8 cellular contexts compared by ENCODE assay signal in the genomic region with DNA sequence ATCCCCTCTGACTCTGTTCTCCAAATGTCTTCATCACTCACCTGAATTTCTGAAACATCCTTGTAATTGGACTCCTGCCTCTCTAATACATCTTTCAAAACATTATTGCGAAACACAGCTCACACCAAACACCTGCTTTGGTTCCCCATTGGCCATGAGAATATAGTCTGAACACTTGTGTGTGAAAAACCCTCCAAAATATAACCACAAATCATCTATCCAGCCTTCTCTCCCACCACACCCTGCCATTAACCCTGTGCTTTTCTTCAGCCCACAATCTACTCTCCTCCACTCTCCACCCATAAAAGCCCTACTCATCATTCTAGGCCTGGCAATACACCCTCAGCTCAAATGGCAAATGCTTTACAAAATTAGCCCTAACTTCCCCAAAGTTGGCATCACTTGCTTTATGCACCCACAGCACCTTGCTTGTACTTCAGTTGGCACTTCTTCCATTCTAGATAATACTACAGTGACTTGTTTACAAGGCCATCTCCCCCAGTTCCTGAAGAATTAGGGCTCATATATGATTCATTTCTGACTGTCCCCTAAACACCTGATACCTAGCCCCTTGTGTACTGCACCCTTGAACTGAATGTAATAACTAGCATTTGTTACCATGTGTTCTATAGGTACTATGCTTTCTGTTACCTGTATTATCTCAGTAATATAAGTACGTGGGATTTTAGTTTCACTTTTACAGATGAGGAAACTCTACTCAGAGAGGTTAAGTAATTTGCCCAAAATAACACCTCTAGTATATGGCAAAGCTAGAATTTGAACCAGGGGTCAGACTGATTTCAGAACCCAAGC. TPM values are rescaled to one million over a fixed set of nuclear protein-coding genes. Genes with fewer than 3 reads are reported as not detected.
DNase-seq lines count a peak whose midpoint lies in the region; ATAC-seq, FAIRE-seq and TF ChIP-seq lines count a peak whose summit lies in the region.
"Not testable (repeated sequence)": the region's sequence is repeated elsewhere in the genome, so short reads cannot be mapped to it uniquely, and the experiment has no call there.

No MANE protein-coding gene starts in this region.

- H3K9me3 ChIP-seq in DND-41 (ENCODE audit: insufficient read depth, low read length, severe bottlenecking); PC-3 (ENCODE audit: low read length): not testable (repeated sequence)

- not testable (repeated sequence) for BruUV-seq in PC-3 (replicated peaks; lab: Mats Ljungman, UMichigan)

- CTCF ChIA-PET in PC-3 (lab: Charles Lee) = not testable (repeated sequence)
- CTCF ChIA-PET in activated naive CD4-positive, alpha-beta T cell treated with anti-CD3 and anti-CD28 coated beads, Interleukin-2, amount 10 ng/mL, durations not matched to agents 7 days and 5 days (lab: Charles Lee) = interaction anchor here (1.5 kb wide), 1 partner anchor 126 kb away, joined by 3 read pairs; no protein-coding TSS in a partner anchor

- not testable (repeated sequence) for H3K27me3 ChIP-seq in DND-41 (ENCODE audit: insufficient read depth, low read length, poor library complexity); PC-3 (ENCODE audit: low read length)

- not testable (repeated sequence) for TF ChIP-seq CTCF in DND-41 (IDR thresholded peaks at IDR 0.05; ENCODE audit: borderline replicate concordance, extremely low read depth, low read length, poor library complexity, severe bottlenecking); PC-3 (conservative IDR thresholded peaks at IDR 0.05; ENCODE audit: low read depth, low read length)

- peak overlapping the region; percentile 33 to 67 (median 42) for H3K27ac Mint-ChIP-seq in IgD-negative memory B cell
- H3K27ac Mint-ChIP-seq in activated naive CD4-positive, alpha-beta T cell treated with anti-CD3 and anti-CD28 coated beads, Interleukin-2, amount 10 ng/mL, durations not matched to agents 7 days and 5 days = peak overlapping the region; percentile 95
- peak overlapping the region; percentile 1 to 2 for H3K27ac Mint-ChIP-seq in stimulated activated naive CD8-positive, alpha-beta T cell treated with anti-CD3 and anti-CD28 coated beads, Interleukin-15, amount 100 ng/mL, for 72 hours

- intact Hi-C loops in PC-3 (cut with micrococcal nuclease) = not testable (repeated sequence)

- H3K36me3 ChIP-seq in DND-41 (ENCODE audit: insufficient read depth, low read length); PC-3 (ENCODE audit: low read depth, low read length): not testable (repeated sequence)

- H3K36me3 Mint-ChIP-seq in IgD-negative memory B cell = not testable (repeated sequence)
- H3K36me3 Mint-ChIP-seq in activated naive CD4-positive, alpha-beta T cell treated with anti-CD3 and anti-CD28 coated beads, Interleukin-2, amount 10 ng/mL, durations not matched to agents 7 days and 5 days = peaks cover 37% of the 10 kb centered on the region

- H3K4me2 ChIP-seq in DND-41 (ENCODE audit: insufficient read depth, low read length) (peak overlapping the region; percentile 46), PC-3 (ENCODE audit: low read length) (0 out of 2 replicates have a peak overlapping the region, but pooled peaks have one; percentile 37)

- DNase-seq in DND-41 = peak; percentile 50
- not testable (repeated sequence) for DNase-seq in PC-3; activated naive CD4-positive, alpha-beta T cell treated with anti-CD3 and anti-CD28 coated beads, Interleukin-2, amount 10 ng/mL, durations not matched to agents 7 days and 5 days; stimulated activated naive CD8-positive, alpha-beta T cell treated with anti-CD3 and anti-CD28 coated beads, Interleukin-15, amount 100 ng/mL, for 72 hours

- H3K4me3 ChIP-seq in DND-41 (ENCODE audit: low read depth in 1 of 2, low read length in 2 of 2) = peak overlapping the region in 1 of 2 experiments; percentile 21; a peak in 1 of 4 replicates
- H3K4me3 ChIP-seq in PC-3 (ENCODE audit: low read length) = not testable (repeated sequence)

- ATAC-seq in DND-41 (ENCODE audit: insufficient read depth, low read depth) (peak; percentile 82), GM19467 (IDR thresholded peaks at IDR 0.05; ENCODE audit: unreplicated experiment) (peak; percentile 38), HG02938 (IDR thresholded peaks at IDR 0.05; ENCODE audit: unreplicated experiment) (peak; percentile 48), PC-3 (peak; percentile 35)
- peak; percentile 95 for ATAC-seq in stimulated activated naive CD8-positive, alpha-beta T cell treated with anti-CD3 and anti-CD28 coated beads, Interleukin-15, amount 100 ng/mL, for 72 hours

- H3K9ac ChIP-seq in DND-41 (ENCODE audit: low read depth, low read length); PC-3 (ENCODE audit: low read length): not testable (repeated sequence)

- H2AFZ ChIP-seq in DND-41 (ENCODE audit: low read depth, low read length); PC-3 (ENCODE audit: low read length): not testable (repeated sequence)

- POLR2A ChIA-PET in PC-3 (lab: Charles Lee; ENCODE audit: unreplicated experiment) = interaction anchor here (0.6 kb wide), 1 partner anchor 1587 kb away, joined by 4 read pairs; no protein-coding TSS in a partner anchor

- H3K4me3 Mint-ChIP-seq in IgD-negative memory B cell = peak overlapping the region in 3 of 4 donors; percentile 24 to 43 (median 29)
- H3K4me3 Mint-ChIP-seq in activated naive CD4-positive, alpha-beta T cell treated with anti-CD3 and anti-CD28 coated beads, Interleukin-2, amount 10 ng/mL, durations not matched to agents 7 days and 5 days = peak overlapping the region; percentile 66
- peak overlapping the region; percentile 36 to 47 for H3K4me3 Mint-ChIP-seq in stimulated activated naive CD8-positive, alpha-beta T cell treated with anti-CD3 and anti-CD28 coated beads, Interleukin-15, amount 100 ng/mL, for 72 hours

- H3K9me3 Mint-ChIP-seq in IgD-negative memory B cell; activated naive CD4-positive, alpha-beta T cell treated with anti-CD3 and anti-CD28 coated beads, Interleukin-2, amount 10 ng/mL, durations not matched to agents 7 days and 5 days; stimulated activated naive CD8-positive, alpha-beta T cell treated with anti-CD3 and anti-CD28 coated beads, Interleukin-15, amount 100 ng/mL, for 72 hours: not testable (repeated sequence)

- peak; percentile 100 for FAIRE-seq in islet of Langerhans (lab: Jason Lieb, UNC)

- peaks cover 21 to 48% (median 41%) of the 10 kb centered on the region in 3 donors for H3K4me1 Mint-ChIP-seq in IgD-negative memory B cell
- peaks cover 69% of the 10 kb centered on the region for H3K4me1 Mint-ChIP-seq in activated naive CD4-positive, alpha-beta T cell treated with anti-CD3 and anti-CD28 coated beads, Interleukin-2, amount 10 ng/mL, durations not matched to agents 7 days and 5 days
- H3K4me1 Mint-ChIP-seq in stimulated activated naive CD8-positive, alpha-beta T cell treated with anti-CD3 and anti-CD28 coated beads, Interleukin-15, amount 100 ng/mL, for 72 hours = peaks cover 74% of the 10 kb centered on the region

- H3F3A ChIP-seq in PC-3 (ENCODE audit: low read length, unreplicated experiment) = not testable (repeated sequence)

- peaks cover 48% of the 10 kb centered on the region for H3K4me1 ChIP-seq in DND-41 (ENCODE audit: insufficient read depth, low read length)
- H3K4me1 ChIP-seq in PC-3 (ENCODE audit: insufficient read depth, low read length) = peaks cover 14% of the 10 kb centered on the region

- H4K20me1 ChIP-seq in DND-41 (ENCODE audit: insufficient read depth, low read length) = peaks cover 10% of the 10 kb centered on the region
- not testable (repeated sequence) for H4K20me1 ChIP-seq in PC-3 (ENCODE audit: low read length)

- not testable (repeated sequence) for H3K27me3 Mint-ChIP-seq in IgD-negative memory B cell; activated naive CD4-positive, alpha-beta T cell treated with anti-CD3 and anti-CD28 coated beads, Interleukin-2, amount 10 ng/mL, durations not matched to agents 7 days and 5 days; stimulated activated naive CD8-positive, alpha-beta T cell treated with anti-CD3 and anti-CD28 coated beads, Interleukin-15, amount 100 ng/mL, for 72 hours

- not testable (repeated sequence) for H3K9me2 ChIP-seq in PC-3 (replicated peaks; ENCODE audit: low read length)

- H3K27ac ChIP-seq in DND-41 (ENCODE audit: low read length) = peak overlapping the region; percentile 37; the same call in 1 of the 2 replicates
- not testable (repeated sequence) for H3K27ac ChIP-seq in PC-3 (ENCODE audit: low read length)

- H3K79me2 ChIP-seq in DND-41 (ENCODE audit: insufficient read depth, low read length) = peaks cover 95% of the 10 kb centered on the region
- H3K79me2 ChIP-seq in PC-3 (ENCODE audit: low read length) = not testable (repeated sequence)

RNA-seq across cellular contexts. Expression of gene SYNE2, which starts 17.3 kb away (rescaled TPM):
- polyA plus RNA-seq in IgD-negative memory B cell = 18.1 TPM
- 16.0 and 20.7 TPM in 2 replicates for total RNA-seq in PC-3 (2014; rRNA removed)

Comparison
In these comparisons a context has a peak if more than half of its experiments do, and no peak if none do; other contexts are left out.
1. ATAC-seq: peak in every context shown above with its lines; median percentile 95 in stimulated activated naive CD8-positive, alpha-beta T cell treated with anti-CD3 and anti-CD28 coated beads, Interleukin-15, amount 100 ng/mL, for 72 hours; 82 in DND-41; 48 in HG02938; 38 in GM19467; 35 in PC-3.
2. H3K27ac Mint-ChIP-seq: peak in every context shown above with its lines; median percentile 95 in activated naive CD4-positive, alpha-beta T cell treated with anti-CD3 and anti-CD28 coated beads, Interleukin-2, amount 10 ng/mL, durations not matched to agents 7 days and 5 days; 42 in IgD-negative memory B cell; 2 in stimulated activated naive CD8-positive, alpha-beta T cell treated with anti-CD3 and anti-CD28 coated beads, Interleukin-15, amount 100 ng/mL, for 72 hours.